Comparison of ENCODE assay signal across 25 cellular contexts in genomic region chr21:15515908-15516307, GRCh38.
"Had no signal": no experiment of that assay in that cellular context is flagged by ENCODE, and none has a peak within 500 bp of the region (broad histone marks: within the 10 kb centered on the region; RNA-seq: fewer than 3 reads in every experiment).

No MANE protein-coding gene starts in this region.

- H3K27ac ChIP-seq: left lung, lower lobe of right lung, pancreas, prostate gland, sigmoid colon, tibial nerve, vagina had no signal

- DNase-seq: hippocampal formation; left colon; left lung; lower lobe of right lung; mammary epithelial cell; mesenchymal stem cell; naive thymus-derived CD8-positive, alpha-beta T cell; nucleus accumbens; pancreas; posterior cingulate gyrus; retina; right cardiac atrium; sigmoid colon; stimulated activated CD4-positive, alpha-beta T cell treated with anti-CD3 and anti-CD28 coated beads, Interleukin-1b, Interleukin-23, amount 100 ng/mL, for 48 hours; stimulated activated CD4-positive, alpha-beta T cell treated with anti-CD3 and anti-CD28 coated beads, Interleukin-2, amount 100 ng/mL, for 48 hours; stimulated activated CD4-positive, alpha-beta T cell treated with anti-CD3 and anti-CD28 coated beads, Interleukin-4, amount 100 ng/mL, for 4 hours; stimulated activated CD8-positive, alpha-beta memory T cell treated with anti-CD3 and anti-CD28 coated beads, Interleukin-4, amount 100 ng/mL, for 48 hours; stimulated activated naive CD4-positive, alpha-beta T cell treated with Interleukin-2 at 50 U/mL for 16 hours; stimulated activated naive CD8-positive, alpha-beta T cell treated with anti-CD3 and anti-CD28 coated beads, Interleukin-15, amount 100 ng/mL, for 72 hours; substantia nigra had no signal

- H3K4me3 ChIP-seq: left lung, lower lobe of right lung, pancreas, prostate gland, sigmoid colon, smooth muscle cell, tibial nerve, vagina had no signal

- ATAC-seq: left colon; left lung; lower lobe of right lung; naive thymus-derived CD8-positive, alpha-beta T cell; pancreas; right cardiac atrium; stimulated activated memory B cell treated with anti-CD40 and anti-IgM and Interleukin-4, amounts not matched to agents 10 μg/mL and 1 μg/mL and 100 μg/mL, for 72 hours; stimulated activated naive CD8-positive, alpha-beta T cell treated with anti-CD3 and anti-CD28 coated beads, Interleukin-15, amount 100 ng/mL, for 72 hours had no signal

- H3K9me3 ChIP-seq: lower lobe of right lung, pancreas, prostate gland, sigmoid colon, vagina had no signal

- H3K4me2 ChIP-seq: smooth muscle cell had no signal

- H3K4me1 ChIP-seq: left lung, lower lobe of right lung, pancreas, prostate gland, sigmoid colon, vagina had no signal

- FAIRE-seq: pancreas had no signal

- H3K27me3 ChIP-seq: left lung, pancreas, sigmoid colon, tibial nerve, vagina had no signal

- H3K36me3 ChIP-seq: left lung, lower lobe of right lung, pancreas, prostate gland, sigmoid colon, tibial nerve, vagina had no signal
